Comparison of ENCODE assay signal across 7 cellular contexts in the genomic region with DNA sequence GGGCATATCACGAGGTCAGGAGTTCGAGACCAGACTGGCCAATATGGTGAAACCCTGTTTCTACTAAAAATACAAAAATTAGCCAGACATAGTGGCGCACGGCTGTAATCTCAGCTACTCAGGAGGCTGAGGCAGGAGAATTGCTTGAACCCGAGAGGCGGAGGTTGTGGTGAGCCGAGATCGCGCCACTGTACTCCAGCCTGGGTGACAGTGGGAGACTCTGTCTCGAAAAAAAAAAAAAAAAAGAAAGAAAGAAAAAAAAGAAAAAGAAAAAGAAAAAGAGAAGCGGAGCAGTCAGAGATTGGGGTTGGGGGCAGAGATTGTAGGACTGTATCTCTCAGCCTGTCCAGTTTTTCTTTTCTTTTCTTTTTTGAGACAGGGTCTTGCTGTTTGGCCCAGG. TPM values are rescaled to one million over a fixed set of nuclear protein-coding genes. Genes with fewer than 3 reads are reported as not detected.
"Had no signal": no experiment of that assay in that cellular context is flagged by ENCODE, and none has a peak within 500 bp of the region (broad histone marks: within the 10 kb centered on the region; RNA-seq: fewer than 3 reads in every experiment).

No MANE protein-coding gene starts in this region.

RNA-seq across cellular contexts. Expression of a gene that starts 8.3 kb away (rescaled TPM):
- total RNA-seq: LHCN-M2, MCF 10A, NCI-H460, OCI-LY7, Peyer's patch, SJSA1 had no signal
- polyA plus RNA-seq: SK-N-SH had no signal
